In genomic region chr10:116477989-116478615, GRCh38 we compare ENCODE assay signal across 19 cellular contexts.
DNase-seq lines count a peak whose midpoint lies in the region; ATAC-seq and TF ChIP-seq lines count a peak whose summit lies in the region.
"Had no signal": no experiment of that assay in that cellular context is flagged by ENCODE, and none has a peak within 500 bp of the region (broad histone marks: within the 10 kb centered on the region; RNA-seq: fewer than 3 reads in every experiment).

No MANE protein-coding gene starts in this region.

- no peaks in the 10 kb centered on the region for H3K9me2 ChIP-seq in MM.1S (replicated peaks; ENCODE audit: insufficient read depth, low read length)

- no peaks in the 10 kb centered on the region for H3K79me2 ChIP-seq in MM.1S (ENCODE audit: low read length)

- no peak overlapping the region for H3K4me3 ChIP-seq in BLaER1
- no peak overlapping the region for H3K4me3 ChIP-seq in MM.1S (ENCODE audit: low read length)
- H3K4me3 ChIP-seq: HAP-1, PC-9, SK-N-MC had no signal

- H3K4me2 ChIP-seq in BLaER1 (peak overlapping the region; percentile 39), MM.1S (ENCODE audit: low read depth, low read length) (peak overlapping the region; percentile 20; the same call in 1 of the 2 replicates)
- H3K4me2 ChIP-seq: PC-9 had no signal

- H3K27me3 Mint-ChIP-seq in stimulated activated memory B cell treated with anti-CD40 and anti-IgM and Interleukin-4, amounts not matched to agents 10 μg/mL and 1 μg/mL and 100 μg/mL, for 72 hours, result no peaks in the 10 kb centered on the region
- H3K27me3 Mint-ChIP-seq: IgD-negative memory B cell had no signal

- ATAC-seq in stimulated activated memory B cell treated with anti-CD40 and anti-IgM and Interleukin-4, amounts not matched to agents 10 μg/mL and 1 μg/mL and 100 μg/mL, for 72 hours, result peak; percentile 39
- ATAC-seq in GM19397 (IDR thresholded peaks at IDR 0.05; ENCODE audit: unreplicated experiment), result no peak

- no peaks in the 10 kb centered on the region for H3K27me3 ChIP-seq in BLaER1
- no peaks in the 10 kb centered on the region for H3K27me3 ChIP-seq in MM.1S (replicated peaks; ENCODE audit: insufficient read depth, low read length)

- H2AFZ ChIP-seq in MM.1S (ENCODE audit: low read length), result peak overlapping the region; percentile 14; the same call in 1 of the 2 replicates
- H2AFZ ChIP-seq: PC-9 had no signal

- H3F3A ChIP-seq in MM.1S (ENCODE audit: insufficient read depth, low read length), result peaks cover 3% of the 10 kb centered on the region

- no peak overlapping the region for H3K4me3 Mint-ChIP-seq in stimulated activated memory B cell treated with anti-CD40 and anti-IgM and Interleukin-4, amounts not matched to agents 10 μg/mL and 1 μg/mL and 100 μg/mL, for 72 hours
- H3K4me3 Mint-ChIP-seq: IgD-negative memory B cell had no signal

- H3K27ac Mint-ChIP-seq in stimulated activated memory B cell treated with anti-CD40 and anti-IgM and Interleukin-4, amounts not matched to agents 10 μg/mL and 1 μg/mL and 100 μg/mL, for 72 hours, result no peak overlapping the region
- H3K27ac Mint-ChIP-seq: CD14-positive monocyte, IgD-negative memory B cell had no signal

- H3K9me3 ChIP-seq in BLaER1, result no peaks in the 10 kb centered on the region
- no peaks in the 10 kb centered on the region for H3K9me3 ChIP-seq in MM.1S (replicated peaks; ENCODE audit: insufficient read depth, low read length)
- H3K9me3 ChIP-seq: HAP-1 had no signal

- H3K9ac ChIP-seq in BLaER1 (no peak overlapping the region), MM.1S (ENCODE audit: low read length) (no peak overlapping the region)

- DNase-seq in MM.1S (peak; percentile 41), islet precursor cell (peak; percentile 58), UCSD-AML1 (lab: John Stamatoyannopoulos, UW; ENCODE audit: unreplicated experiment) (no peak), caudate nucleus (lab: John Stamatoyannopoulos, UW) (no peak)
- DNase-seq in effector CD4-positive, alpha-beta T cell, result no peak
- DNase-seq: 8988T, NCI-H1694 treated with DMSO at 0.1 percent for 48 hours, NCI-H446 treated with DMSO at 0.1 percent for 48 hours, NCI-H69, PC-9, SHP77 treated with DMSO at 0.1 percent for 48 hours had no signal

- H4K20me1 ChIP-seq in BLaER1, result no peaks in the 10 kb centered on the region
- H4K20me1 ChIP-seq in MM.1S (ENCODE audit: insufficient read depth, low read length), result no peaks in the 10 kb centered on the region

- H3K4me1 Mint-ChIP-seq in stimulated activated memory B cell treated with anti-CD40 and anti-IgM and Interleukin-4, amounts not matched to agents 10 μg/mL and 1 μg/mL and 100 μg/mL, for 72 hours, result no peaks in the 10 kb centered on the region
- H3K4me1 Mint-ChIP-seq: CD14-positive monocyte, IgD-negative memory B cell had no signal

- H3K4me1 ChIP-seq in BLaER1 (peaks cover 10% of the 10 kb centered on the region), MM.1S (ENCODE audit: low read length) (peaks cover 20% of the 10 kb centered on the region)
- H3K4me1 ChIP-seq: HAP-1 had no signal

- H3K9me3 Mint-ChIP-seq in stimulated activated memory B cell treated with anti-CD40 and anti-IgM and Interleukin-4, amounts not matched to agents 10 μg/mL and 1 μg/mL and 100 μg/mL, for 72 hours, result peaks cover 10% of the 10 kb centered on the region

- no peak for TF ChIP-seq CTCF in MM.1S (IDR thresholded peaks at IDR 0.05; ENCODE audit: low read length)

- H3K36me3 ChIP-seq in BLaER1 (no peaks in the 10 kb centered on the region), MM.1S (replicated peaks; ENCODE audit: insufficient read depth, low read length) (no peaks in the 10 kb centered on the region)
- H3K36me3 ChIP-seq: HAP-1 had no signal

- H3K27ac ChIP-seq in BLaER1 (no peak overlapping the region), MM.1S (ENCODE audit: low read length) (peak overlapping the region; percentile 37; the same call in 1 of the 2 replicates), caudate nucleus (ENCODE audit: low read depth, low read length) (no peak overlapping the region)
- H3K27ac ChIP-seq: PC-9, RWPE1, SK-N-MC had no signal

- no peaks in the 10 kb centered on the region for H3K36me3 Mint-ChIP-seq in stimulated activated memory B cell treated with anti-CD40 and anti-IgM and Interleukin-4, amounts not matched to agents 10 μg/mL and 1 μg/mL and 100 μg/mL, for 72 hours
- H3K36me3 Mint-ChIP-seq: CD14-positive monocyte, IgD-negative memory B cell had no signal

Comparison
In these comparisons a context has a peak if more than half of its experiments do, and no peak if none do; other contexts are left out.
1. DNase-seq: peak in MM.1S (single experiment) and islet precursor cell (single experiment); none in UCSD-AML1 (single experiment), effector CD4-positive, alpha-beta T cell (single experiment) and caudate nucleus (0 of 61).